8 cellular contexts compared by ENCODE assay signal in the genomic region with DNA sequence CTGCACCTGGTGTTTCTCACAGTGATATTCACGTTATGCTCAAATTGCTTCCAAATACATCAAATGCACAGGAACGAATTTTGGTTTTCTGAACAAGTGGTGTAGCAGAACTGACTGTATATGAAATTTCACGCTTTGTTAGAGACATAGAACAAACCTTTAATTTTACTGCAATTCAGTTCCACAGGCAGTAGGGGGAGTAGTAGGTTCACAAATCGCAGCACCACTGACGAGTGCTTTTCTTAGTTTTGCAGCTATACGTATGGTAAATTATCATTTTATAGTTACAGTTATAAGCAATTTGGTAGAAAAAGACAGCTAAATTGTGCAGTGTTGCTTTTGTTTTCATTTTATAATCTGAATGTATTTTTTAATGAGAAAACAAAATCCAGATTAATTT.
A peak's percentile ranks its signal among the peaks of the same experiment; 100 is the strongest.
DNase-seq lines count a peak whose midpoint lies in the region; ATAC-seq, FAIRE-seq and TF ChIP-seq lines count a peak whose summit lies in the region.

No MANE protein-coding gene starts in this region.

- DNase-seq in AG08395 (ENCODE audit: low spot score), result peak; percentile 25
- DNase-seq in HTR-8/SVneo (ENCODE audit: insufficient read length, low spot score), result peak; percentile 8
- DNase-seq in SKM-1 treated with dmso at 0.1 percent for 144 hours (lab: John Stamatoyannopoulos, UW; ENCODE audit: unreplicated experiment), result peak; percentile 52
- DNase-seq in iPS-NIHi11 (ENCODE audit: low spot score), result peak; percentile 54
- DNase-seq in OCI-M2 (lab: John Stamatoyannopoulos, UW; ENCODE audit: unreplicated experiment), result no peak
- no peak for DNase-seq in GF-D8 (lab: John Stamatoyannopoulos, UW)

- no peak for ATAC-seq in GM21529 (IDR thresholded peaks at IDR 0.05; ENCODE audit: unreplicated experiment)

- FAIRE-seq in HTR-8/SVneo (lab: Jason Lieb, UNC), result no peak

- TF ChIP-seq CTCF in GM12874 (IDR thresholded peaks at IDR 0.05; ENCODE audit: insufficient read depth, low read depth, low read length), result peak; percentile 62

Comparison
In these comparisons a context has a peak if more than half of its experiments do, and no peak if none do; other contexts are left out.
1. DNase-seq: peak in AG08395 (single experiment), HTR-8/SVneo (single experiment), SKM-1 treated with dmso at 0.1 percent for 144 hours (single experiment) and iPS-NIHi11 (single experiment); none in OCI-M2 (single experiment) and GF-D8 (single experiment).